1 cellular context compared by ENCODE assay signal in the genomic region with DNA sequence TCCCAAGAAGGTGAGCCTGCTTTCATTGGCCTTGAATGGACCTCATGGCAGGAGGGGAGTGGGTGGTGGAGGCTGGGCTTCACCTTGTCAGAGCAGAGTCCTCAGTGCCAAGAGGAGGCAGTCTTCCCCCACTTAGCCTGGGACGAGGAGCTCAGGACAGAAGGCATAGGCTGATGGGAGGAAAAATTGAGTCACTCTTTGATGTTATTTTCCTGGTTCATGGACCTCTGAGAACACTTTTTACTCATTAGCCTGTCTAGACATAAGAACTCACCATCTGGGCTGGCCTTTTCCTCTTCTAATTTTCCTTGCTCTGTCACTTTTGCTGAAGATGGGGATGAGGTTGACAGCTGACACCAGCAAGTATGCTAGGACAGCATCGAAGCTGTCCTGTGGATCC.
A peak's percentile ranks its signal among the peaks of the same experiment; 100 is the strongest.
TF ChIP-seq lines count a peak whose summit lies in the region.

No MANE protein-coding gene starts in this region.

TF ChIP-seq in K562, 482 proteins besides CTCF, POLR2A, EP300 and RAD21:
- TF ChIP-seq, protein P1, sequence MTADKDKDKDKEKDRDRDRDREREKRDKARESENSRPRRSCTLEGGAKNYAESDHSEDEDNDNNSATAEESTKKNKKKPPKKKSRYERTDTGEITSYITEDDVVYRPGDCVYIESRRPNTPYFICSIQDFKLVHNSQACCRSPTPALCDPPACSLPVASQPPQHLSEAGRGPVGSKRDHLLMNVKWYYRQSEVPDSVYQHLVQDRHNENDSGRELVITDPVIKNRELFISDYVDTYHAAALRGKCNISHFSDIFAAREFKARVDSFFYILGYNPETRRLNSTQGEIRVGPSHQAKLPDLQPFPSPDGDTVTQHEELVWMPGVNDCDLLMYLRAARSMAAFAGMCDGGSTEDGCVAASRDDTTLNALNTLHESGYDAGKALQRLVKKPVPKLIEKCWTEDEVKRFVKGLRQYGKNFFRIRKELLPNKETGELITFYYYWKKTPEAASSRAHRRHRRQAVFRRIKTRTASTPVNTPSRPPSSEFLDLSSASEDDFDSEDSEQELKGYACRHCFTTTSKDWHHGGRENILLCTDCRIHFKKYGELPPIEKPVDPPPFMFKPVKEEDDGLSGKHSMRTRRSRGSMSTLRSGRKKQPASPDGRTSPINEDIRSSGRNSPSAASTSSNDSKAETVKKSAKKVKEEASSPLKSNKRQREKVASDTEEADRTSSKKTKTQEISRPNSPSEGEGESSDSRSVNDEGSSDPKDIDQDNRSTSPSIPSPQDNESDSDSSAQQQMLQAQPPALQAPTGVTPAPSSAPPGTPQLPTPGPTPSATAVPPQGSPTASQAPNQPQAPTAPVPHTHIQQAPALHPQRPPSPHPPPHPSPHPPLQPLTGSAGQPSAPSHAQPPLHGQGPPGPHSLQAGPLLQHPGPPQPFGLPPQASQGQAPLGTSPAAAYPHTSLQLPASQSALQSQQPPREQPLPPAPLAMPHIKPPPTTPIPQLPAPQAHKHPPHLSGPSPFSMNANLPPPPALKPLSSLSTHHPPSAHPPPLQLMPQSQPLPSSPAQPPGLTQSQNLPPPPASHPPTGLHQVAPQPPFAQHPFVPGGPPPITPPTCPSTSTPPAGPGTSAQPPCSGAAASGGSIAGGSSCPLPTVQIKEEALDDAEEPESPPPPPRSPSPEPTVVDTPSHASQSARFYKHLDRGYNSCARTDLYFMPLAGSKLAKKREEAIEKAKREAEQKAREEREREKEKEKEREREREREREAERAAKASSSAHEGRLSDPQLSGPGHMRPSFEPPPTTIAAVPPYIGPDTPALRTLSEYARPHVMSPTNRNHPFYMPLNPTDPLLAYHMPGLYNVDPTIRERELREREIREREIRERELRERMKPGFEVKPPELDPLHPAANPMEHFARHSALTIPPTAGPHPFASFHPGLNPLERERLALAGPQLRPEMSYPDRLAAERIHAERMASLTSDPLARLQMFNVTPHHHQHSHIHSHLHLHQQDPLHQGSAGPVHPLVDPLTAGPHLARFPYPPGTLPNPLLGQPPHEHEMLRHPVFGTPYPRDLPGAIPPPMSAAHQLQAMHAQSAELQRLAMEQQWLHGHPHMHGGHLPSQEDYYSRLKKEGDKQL (CRISPR knock-in tag; IDR thresholded peaks at IDR 0.05; ENCODE audit: borderline replicate concordance): no peak
- TF ChIP-seq, protein P2, sequence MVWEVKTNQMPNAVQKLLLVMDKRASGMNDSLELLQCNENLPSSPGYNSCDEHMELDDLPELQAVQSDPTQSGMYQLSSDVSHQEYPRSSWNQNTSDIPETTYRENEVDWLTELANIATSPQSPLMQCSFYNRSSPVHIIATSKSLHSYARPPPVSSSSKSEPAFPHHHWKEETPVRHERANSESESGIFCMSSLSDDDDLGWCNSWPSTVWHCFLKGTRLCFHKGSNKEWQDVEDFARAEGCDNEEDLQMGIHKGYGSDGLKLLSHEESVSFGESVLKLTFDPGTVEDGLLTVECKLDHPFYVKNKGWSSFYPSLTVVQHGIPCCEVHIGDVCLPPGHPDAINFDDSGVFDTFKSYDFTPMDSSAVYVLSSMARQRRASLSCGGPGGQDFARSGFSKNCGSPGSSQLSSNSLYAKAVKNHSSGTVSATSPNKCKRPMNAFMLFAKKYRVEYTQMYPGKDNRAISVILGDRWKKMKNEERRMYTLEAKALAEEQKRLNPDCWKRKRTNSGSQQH (CRISPR knock-in tag; IDR thresholded peaks at IDR 0.05): no peak
- TF ChIP-seq, protein P3, sequence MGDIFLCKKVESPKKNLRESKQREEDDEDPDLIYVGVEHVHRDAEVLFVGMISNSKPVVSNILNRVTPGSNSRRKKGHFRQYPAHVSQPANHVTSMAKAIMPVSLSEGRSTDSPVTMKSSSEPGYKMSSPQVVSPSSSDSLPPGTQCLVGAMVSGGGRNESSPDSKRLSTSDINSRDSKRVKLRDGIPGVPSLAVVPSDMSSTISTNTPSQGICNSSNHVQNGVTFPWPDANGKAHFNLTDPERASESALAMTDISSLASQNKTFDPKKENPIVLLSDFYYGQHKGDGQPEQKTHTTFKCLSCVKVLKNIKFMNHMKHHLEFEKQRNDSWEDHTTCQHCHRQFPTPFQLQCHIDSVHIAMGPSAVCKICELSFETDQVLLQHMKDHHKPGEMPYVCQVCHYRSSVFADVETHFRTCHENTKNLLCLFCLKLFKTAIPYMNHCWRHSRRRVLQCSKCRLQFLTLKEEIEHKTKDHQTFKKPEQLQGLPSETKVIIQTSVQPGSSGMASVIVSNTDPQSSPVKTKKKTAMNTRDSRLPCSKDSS (IDR thresholded peaks at IDR 0.05; ENCODE audit: low read depth, partially characterized antibody): no peak
- no peak for TF ChIP-seq MEF2D (tag; conservative IDR thresholded peaks at IDR 0.05; ENCODE audit: low read depth)
- TF ChIP-seq HDAC8 (tag; IDR thresholded peaks at IDR 0.05): no peak
- no peak for TF ChIP-seq RBM17 (IDR thresholded peaks at IDR 0.05; ENCODE audit: borderline replicate concordance, low read depth, low read length)
- TF ChIP-seq GTF2A2 (tag; IDR thresholded peaks at IDR 0.05): no peak
- TF ChIP-seq, protein P4, sequence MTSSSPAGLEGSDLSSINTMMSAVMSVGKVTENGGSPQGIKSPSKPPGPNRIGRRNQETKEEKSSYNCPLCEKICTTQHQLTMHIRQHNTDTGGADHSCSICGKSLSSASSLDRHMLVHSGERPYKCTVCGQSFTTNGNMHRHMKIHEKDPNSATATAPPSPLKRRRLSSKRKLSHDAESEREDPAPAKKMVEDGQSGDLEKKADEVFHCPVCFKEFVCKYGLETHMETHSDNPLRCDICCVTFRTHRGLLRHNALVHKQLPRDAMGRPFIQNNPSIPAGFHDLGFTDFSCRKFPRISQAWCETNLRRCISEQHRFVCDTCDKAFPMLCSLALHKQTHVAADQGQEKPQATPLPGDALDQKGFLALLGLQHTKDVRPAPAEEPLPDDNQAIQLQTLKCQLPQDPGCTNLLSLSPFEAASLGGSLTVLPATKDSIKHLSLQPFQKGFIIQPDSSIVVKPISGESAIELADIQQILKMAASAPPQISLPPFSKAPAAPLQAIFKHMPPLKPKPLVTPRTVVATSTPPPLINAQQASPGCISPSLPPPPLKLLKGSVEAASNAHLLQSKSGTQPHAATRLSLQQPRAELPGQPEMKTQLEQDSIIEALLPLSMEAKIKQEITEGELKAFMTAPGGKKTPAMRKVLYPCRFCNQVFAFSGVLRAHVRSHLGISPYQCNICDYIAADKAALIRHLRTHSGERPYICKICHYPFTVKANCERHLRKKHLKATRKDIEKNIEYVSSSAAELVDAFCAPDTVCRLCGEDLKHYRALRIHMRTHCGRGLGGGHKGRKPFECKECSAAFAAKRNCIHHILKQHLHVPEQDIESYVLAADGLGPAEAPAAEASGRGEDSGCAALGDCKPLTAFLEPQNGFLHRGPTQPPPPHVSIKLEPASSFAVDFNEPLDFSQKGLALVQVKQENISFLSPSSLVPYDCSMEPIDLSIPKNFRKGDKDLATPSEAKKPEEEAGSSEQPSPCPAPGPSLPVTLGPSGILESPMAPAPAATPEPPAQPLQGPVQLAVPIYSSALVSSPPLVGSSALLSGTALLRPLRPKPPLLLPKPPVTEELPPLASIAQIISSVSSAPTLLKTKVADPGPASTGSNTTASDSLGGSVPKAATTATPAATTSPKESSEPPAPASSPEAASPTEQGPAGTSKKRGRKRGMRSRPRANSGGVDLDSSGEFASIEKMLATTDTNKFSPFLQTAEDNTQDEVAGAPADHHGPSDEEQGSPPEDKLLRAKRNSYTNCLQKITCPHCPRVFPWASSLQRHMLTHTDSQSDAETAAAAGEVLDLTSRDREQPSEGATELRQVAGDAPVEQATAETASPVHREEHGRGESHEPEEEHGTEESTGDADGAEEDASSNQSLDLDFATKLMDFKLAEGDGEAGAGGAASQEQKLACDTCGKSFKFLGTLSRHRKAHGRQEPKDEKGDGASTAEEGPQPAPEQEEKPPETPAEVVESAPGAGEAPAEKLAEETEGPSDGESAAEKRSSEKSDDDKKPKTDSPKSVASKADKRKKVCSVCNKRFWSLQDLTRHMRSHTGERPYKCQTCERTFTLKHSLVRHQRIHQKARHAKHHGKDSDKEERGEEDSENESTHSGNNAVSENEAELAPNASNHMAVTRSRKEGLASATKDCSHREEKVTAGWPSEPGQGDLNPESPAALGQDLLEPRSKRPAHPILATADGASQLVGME (CRISPR knock-in tag; IDR thresholded peaks at IDR 0.05): no peak
- TF ChIP-seq, protein P5, sequence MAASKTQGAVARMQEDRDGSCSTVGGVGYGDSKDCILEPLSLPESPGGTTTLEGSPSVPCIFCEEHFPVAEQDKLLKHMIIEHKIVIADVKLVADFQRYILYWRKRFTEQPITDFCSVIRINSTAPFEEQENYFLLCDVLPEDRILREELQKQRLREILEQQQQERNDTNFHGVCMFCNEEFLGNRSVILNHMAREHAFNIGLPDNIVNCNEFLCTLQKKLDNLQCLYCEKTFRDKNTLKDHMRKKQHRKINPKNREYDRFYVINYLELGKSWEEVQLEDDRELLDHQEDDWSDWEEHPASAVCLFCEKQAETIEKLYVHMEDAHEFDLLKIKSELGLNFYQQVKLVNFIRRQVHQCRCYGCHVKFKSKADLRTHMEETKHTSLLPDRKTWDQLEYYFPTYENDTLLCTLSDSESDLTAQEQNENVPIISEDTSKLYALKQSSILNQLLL (CRISPR knock-in tag; IDR thresholded peaks at IDR 0.05; ENCODE audit: borderline replicate concordance): no peak
- no peak for TF ChIP-seq U2AF2 (optimal IDR thresholded peaks at IDR 0.05; ENCODE audit: low read depth, low read length)
- no peak for TF ChIP-seq JUND (IDR thresholded peaks at IDR 0.05; ENCODE audit: borderline replicate concordance, low read depth, low read length)
- peak; percentile 21; the same call in 1 of the 3 replicates for TF ChIP-seq JUND (tag; IDR thresholded peaks at IDR 0.05; ENCODE audit: borderline replicate concordance, low read depth, low read length)
- TF ChIP-seq COPS2 (conservative IDR thresholded peaks at IDR 0.05): no peak
- no peak for TF ChIP-seq ZNF644 (tag; IDR thresholded peaks at IDR 0.05; ENCODE audit: low read depth)
- TF ChIP-seq FOSL1 (tag; conservative IDR thresholded peaks at IDR 0.05): peak; percentile 43; the same call in 1 of the 2 replicates
